Comparison of ENCODE assay signal across 18 cellular contexts in genomic region chr19:17240062-17240854, GRCh38. TPM values are rescaled to one million over a fixed set of nuclear protein-coding genes. Genes with fewer than 3 reads are reported as not detected.
DNase-seq lines count a peak whose midpoint lies in the region; ATAC-seq, FAIRE-seq and TF ChIP-seq lines count a peak whose summit lies in the region.
"Had no signal": no experiment of that assay in that cellular context is flagged by ENCODE, and none has a peak within 500 bp of the region (broad histone marks: within the 10 kb centered on the region; RNA-seq: fewer than 3 reads in every experiment).

No MANE protein-coding gene starts in this region.

- FAIRE-seq in pancreas (lab: Jason Lieb, UNC) = no peak
- FAIRE-seq: frontal cortex had no signal

- H3K79me2 ChIP-seq in hepatocyte = peaks cover 84% of the 10 kb centered on the region

- no peaks in the 10 kb centered on the region for H3K9me3 Mint-ChIP-seq in CD4-positive, alpha-beta T cell
- H3K9me3 Mint-ChIP-seq: activated T-cell treated with anti-CD3 and anti-CD28 coated beads, Interleukin-2, amount 50 U/mL, for 72 hours had no signal

- H3K4me3 ChIP-seq in Panc1 (ENCODE audit: low read depth in 2 of 2, low read length in 2 of 2) (peak overlapping the region in 1 of 2 experiments; percentile 39; a peak in 2 of 4 replicates), hepatocyte (no peak overlapping the region), pancreas (no peak overlapping the region), sigmoid colon (no peak overlapping the region)
- H3K4me3 ChIP-seq: spleen, vagina had no signal

- H3K27me3 ChIP-seq in CD4-positive, alpha-beta T cell (ENCODE audit: control insufficient read depth, insufficient read depth, low read length) = no peaks in the 10 kb centered on the region
- H3K27me3 ChIP-seq in Panc1 (ENCODE audit: control insufficient read depth, insufficient read depth, low read length) = no peaks in the 10 kb centered on the region
- no peaks in the 10 kb centered on the region for H3K27me3 ChIP-seq in hepatocyte
- H3K27me3 ChIP-seq in pancreas = no peaks in the 10 kb centered on the region
- no peaks in the 10 kb centered on the region for H3K27me3 ChIP-seq in sigmoid colon
- H3K27me3 ChIP-seq: vagina had no signal

- CTCF ChIA-PET in CD4-positive, alpha-beta T cell (lab: Charles Lee) = no interaction called here
- CTCF ChIA-PET in Panc1 (lab: Charles Lee) = no interaction called here

- no peaks in the 10 kb centered on the region for H3K9me3 ChIP-seq in CD4-positive, alpha-beta T cell (ENCODE audit: control insufficient read depth, low read length)
- H3K9me3 ChIP-seq in Panc1 (ENCODE audit: control insufficient read depth, insufficient read depth, low read depth, low read length) (no peaks in the 10 kb centered on the region), hepatocyte (ENCODE audit: low read depth) (no peaks in the 10 kb centered on the region), pancreas (no peaks in the 10 kb centered on the region), sigmoid colon (no peaks in the 10 kb centered on the region)
- H3K9me3 ChIP-seq: SK-N-SH, spleen, vagina had no signal

- 59% methylated on average over 26 of the region's 27 CpGs for WGBS in hepatocyte (ENCODE audit: low lambda C conversion rate, missing lambda C conversion rate)
- 41 to 42% methylated on average over 27 of the region's 27 CpGs for WGBS in pancreas, 2 donors
- 23 to 64% methylated on average over 27 of the region's 27 CpGs for WGBS in sigmoid colon, 2 donors

- no peaks in the 10 kb centered on the region for H3K27me3 Mint-ChIP-seq in CD4-positive, alpha-beta T cell

- DNase-seq in CD4-positive, alpha-beta T cell = no peak
- DNase-seq in Panc1 (ENCODE audit: low read depth, low spot score) (no peak), hepatocyte (ENCODE audit: low spot score) (no peak), pancreas (peak in 1 of 6 donors; percentile 26), occipital lobe (lab: John Stamatoyannopoulos, UW) (no peak), dermis blood vessel endothelial cell (no peak), sigmoid colon (no peak)
- DNase-seq: activated CD4-positive, alpha-beta T cell treated with anti-CD3 and anti-CD28 coated beads, Interleukin-2, amount 50 U/mL, for 48 hours; activated T-cell treated with anti-CD3 and anti-CD28 coated beads, Interleukin-2, amount 50 U/mL, for 72 hours; Kasumi-1; mesendoderm; NCI-H345; SK-N-SH; spleen; stimulated activated naive CD8-positive, alpha-beta T cell treated with anti-CD3 and anti-CD28 coated beads, Interleukin-15, Interleukin-2, amounts not matched to agents 100 U/mL and 50 U/mL, for 24 hours had no signal

- H2AFZ ChIP-seq in hepatocyte = no peak overlapping the region

- peak overlapping the region; percentile 39 for H3K4me3 Mint-ChIP-seq in CD4-positive, alpha-beta T cell
- H3K4me3 Mint-ChIP-seq: activated T-cell treated with anti-CD3 and anti-CD28 coated beads, Interleukin-2, amount 50 U/mL, for 72 hours had no signal

- TF ChIP-seq POLR2A in sigmoid colon (IDR thresholded peaks at IDR 0.05) = no peak

- in situ Hi-C loops in Panc1 (cut with HindIII; ENCODE audit: low pct_unique_long_range_greater_than_20kb, low sequenced_read_pairs) = no loop called here

- no peak for TF ChIP-seq EP300 in sigmoid colon (IDR thresholded peaks at IDR 0.05)

- peak overlapping the region; percentile 98 for H3K4me2 ChIP-seq in hepatocyte
- H3K4me2 ChIP-seq: SK-N-SH had no signal

- no peak overlapping the region for H3K27ac ChIP-seq in CD4-positive, alpha-beta T cell (ENCODE audit: low read depth, low read length)
- H3K27ac ChIP-seq in Panc1 (ENCODE audit: low read length) (peak overlapping the region; percentile 87), hepatocyte (peak overlapping the region; percentile 86), pancreas (peak overlapping the region in 3 of 4 donors; percentile 8 to 37 (median 15)), sigmoid colon (peak overlapping the region in 1 of 4 donors; percentile 1)
- H3K27ac ChIP-seq: spleen, vagina had no signal

- H3K4me1 Mint-ChIP-seq in CD4-positive, alpha-beta T cell (ENCODE audit: low read depth) = no peaks in the 10 kb centered on the region

- intact Hi-C loops in CD4-positive, alpha-beta T cell (cut with DNase I, micrococcal nuclease) = no loop called here
- intact Hi-C loops in Panc1 (cut with micrococcal nuclease; ENCODE audit: unreplicated experiment) (no loop called here), pancreas (cut with DNase I) (no loop called here), sigmoid colon (cut with DNase I) (no loop called here)

- peaks cover 49% of the 10 kb centered on the region for H3K4me1 ChIP-seq in Panc1 (ENCODE audit: control insufficient read depth, insufficient read depth, low read length)
- H3K4me1 ChIP-seq in hepatocyte (ENCODE audit: insufficient read depth) = peaks cover 57% of the 10 kb centered on the region
- H3K4me1 ChIP-seq in pancreas = peaks cover 9 to 23% (median 14%) of the 10 kb centered on the region in 3 donors
- peaks cover 0 to 52% (median 36%) of the 10 kb centered on the region in 4 donors for H3K4me1 ChIP-seq in sigmoid colon

- H3K36me3 Mint-ChIP-seq in CD4-positive, alpha-beta T cell (ENCODE audit: low read depth) = no peaks in the 10 kb centered on the region

- POLR2A ChIA-PET in CD4-positive, alpha-beta T cell (lab: Charles Lee) = no interaction called here
- POLR2A ChIA-PET in Panc1 (lab: Charles Lee) = no interaction called here

- H3K27ac Mint-ChIP-seq in CD4-positive, alpha-beta T cell = no peak overlapping the region
- H3K27ac Mint-ChIP-seq: activated T-cell treated with anti-CD3 and anti-CD28 coated beads, Interleukin-2, amount 50 U/mL, for 72 hours had no signal

- peaks cover 5% of the 10 kb centered on the region for H3K36me3 ChIP-seq in Panc1 (ENCODE audit: control insufficient read depth, insufficient read depth, low read length)
- no peaks in the 10 kb centered on the region for H3K36me3 ChIP-seq in hepatocyte (replicated peaks; ENCODE audit: insufficient read depth, low read depth)
- H3K36me3 ChIP-seq in pancreas = peaks cover 0 to 8% (median 0%) of the 10 kb centered on the region in 3 donors
- peaks cover 0 to 22% (median 9%) of the 10 kb centered on the region in 4 donors for H3K36me3 ChIP-seq in sigmoid colon

- TF ChIP-seq CTCF in CD4-positive, alpha-beta T cell (IDR thresholded peaks at IDR 0.05) = no peak
- TF ChIP-seq CTCF in Panc1 (IDR thresholded peaks at IDR 0.05) (no peak), hepatocyte (IDR thresholded peaks at IDR 0.05; ENCODE audit: poor library complexity) (no peak), pancreas (IDR thresholded peaks at IDR 0.05) (no peak), sigmoid colon (IDR thresholded peaks at IDR 0.05) (no peak)

- BruUV-seq in Panc1 (replicated peaks; lab: Mats Ljungman, UMichigan) = no TSS peak

- no peak for ATAC-seq in CD4-positive, alpha-beta T cell (ENCODE audit: poor library complexity)
- ATAC-seq in Panc1 (no peak), pancreas (peak in 1 of 4 donors; percentile 1), HG02885 (IDR thresholded peaks at IDR 0.05; ENCODE audit: poor library complexity, unreplicated experiment) (no peak)
- ATAC-seq: activated T-cell treated with anti-CD3 and anti-CD28 coated beads, Interleukin-2, amount 50 U/mL, for 72 hours; stimulated activated naive CD8-positive, alpha-beta T cell treated with anti-CD3 and anti-CD28 coated beads, Interleukin-15, Interleukin-2, amounts not matched to agents 100 U/mL and 50 U/mL, for 24 hours had no signal

- H4K20me1 ChIP-seq in hepatocyte (ENCODE audit: insufficient read depth, poor library complexity, severe bottlenecking) = peaks cover 41% of the 10 kb centered on the region

- H3K9me2 ChIP-seq in hepatocyte (replicated peaks; ENCODE audit: insufficient read depth) = no peaks in the 10 kb centered on the region
- H3K9me2 ChIP-seq: SK-N-SH had no signal

RNA-seq across cellular contexts. Expression of gene NR2F6, which starts 5.5 kb away (rescaled TPM):
- 1 to 10 TPM in 1 of 2 experiments, under 1 TPM in 1; 0.74 to 1.1 TPM for total RNA-seq in CD4-positive, alpha-beta T cell
- total RNA-seq in Panc1 (2021; ENCODE audit: unreplicated experiment) (173 TPM), hepatocyte (116 and 133 TPM in 2 replicates), pancreas (10 to 100 TPM; 32.5 to 51.2 (median 39.7) TPM), occipital lobe (9.8 TPM), dermis blood vessel endothelial cell (63.1 and 82.0 TPM in 2 replicates), sigmoid colon (10 to 100 TPM; 21.6 to 32.6 (median 27.8) TPM)
- 246 TPM for polyA plus RNA-seq in Panc1 (2012; ENCODE audit: insufficient read length)
- polyA plus RNA-seq in hepatocyte (157 and 169 TPM in 2 replicates), pancreas (10 to 100 TPM; 21.3 to 23.5 TPM), sigmoid colon (10 to 100 TPM; 45.0 to 72.1 (median 59.5) TPM)

RNA-seq across cellular contexts. Expression of gene OCEL1, which starts 14.2 kb away (rescaled TPM):
- 10 to 100 TPM; 20.5 to 22.2 TPM for total RNA-seq in CD4-positive, alpha-beta T cell
- total RNA-seq in Panc1 (2021; ENCODE audit: unreplicated experiment) (37.1 TPM), hepatocyte (9.5 and 15.3 TPM in 2 replicates), pancreas (10 to 100 TPM; 13.4 to 19.6 (median 16.9) TPM), occipital lobe (1.4 TPM), dermis blood vessel endothelial cell (3.8 and 4.4 TPM in 2 replicates), sigmoid colon (10 to 100 TPM in 2 of 4 donors, 1 to 10 TPM in 2; 7.5 to 15.8 (median 9.6) TPM)
- 41.8 TPM for polyA plus RNA-seq in Panc1 (2012; ENCODE audit: insufficient read length)
- polyA plus RNA-seq in hepatocyte (44.7 and 47.7 TPM in 2 replicates), pancreas (10 to 100 TPM; 20.9 to 28.4 TPM), sigmoid colon (10 to 100 TPM; 33.0 to 79.8 (median 49.9) TPM)

RNA-seq across cellular contexts. Expression of gene USHBP1, which starts 24.3 kb away (rescaled TPM):
- total RNA-seq in CD4-positive, alpha-beta T cell = not detected
- not detected for total RNA-seq in Panc1 (2021; ENCODE audit: unreplicated experiment)
- polyA plus RNA-seq in Panc1 (2012; ENCODE audit: insufficient read length) = 0.39 TPM
- total RNA-seq in hepatocyte = 3.0 TPM in 1 of 2 replicates, not detected in the other
- polyA plus RNA-seq in hepatocyte = 0.98 and 1.2 TPM in 2 replicates
- 1 to 10 TPM; 1.2 to 2.9 (median 1.8) TPM for total RNA-seq in pancreas
- 10 to 100 TPM in 1 of 2 donors, 1 to 10 TPM in 1; 9.3 to 11.1 TPM for polyA plus RNA-seq in pancreas
- total RNA-seq in occipital lobe = 0.47 TPM
- total RNA-seq in dermis blood vessel endothelial cell = 48.6 and 75.9 TPM in 2 replicates
- total RNA-seq in sigmoid colon = 10 to 100 TPM in 1 of 4 donors, 1 to 10 TPM in 3; 1.6 to 18.6 (median 4.4) TPM
- 1 to 10 TPM in 1 of 3 donors, under 1 TPM in 2; 0.23 to 2.1 (median 0.60) TPM for polyA plus RNA-seq in sigmoid colon

RNA-seq across cellular contexts. Expression of gene USE1, which starts 25.1 kb away (rescaled TPM):
- total RNA-seq in CD4-positive, alpha-beta T cell = 10 to 100 TPM; 23.1 to 24.3 TPM
- total RNA-seq in Panc1 (2021; ENCODE audit: unreplicated experiment) = 26.2 TPM
- polyA plus RNA-seq in Panc1 (2012; ENCODE audit: insufficient read length) = 47.9 TPM
- total RNA-seq in hepatocyte = 22.4 and 26.9 TPM in 2 replicates
- polyA plus RNA-seq in hepatocyte = 42.6 and 46.7 TPM in 2 replicates
- total RNA-seq in pancreas = 10 to 100 TPM; 12.8 to 22.4 (median 16.4) TPM
- 10 to 100 TPM; 43.3 to 46.6 TPM for polyA plus RNA-seq in pancreas
- total RNA-seq in occipital lobe = 10.1 TPM
- total RNA-seq in dermis blood vessel endothelial cell = 18.7 and 24.8 TPM in 2 replicates
- 10 to 100 TPM; 22.5 to 45.3 (median 37.8) TPM for total RNA-seq in sigmoid colon
- 10 to 100 TPM; 34.2 to 38.3 (median 34.7) TPM for polyA plus RNA-seq in sigmoid colon

RNA-seq across cellular contexts. Expression of gene BABAM1, which starts 27.0 kb away (rescaled TPM):
- 10 to 100 TPM; 56.2 to 63.5 TPM for total RNA-seq in CD4-positive, alpha-beta T cell
- total RNA-seq in Panc1 (2021; ENCODE audit: unreplicated experiment) (79.5 TPM), hepatocyte (63.8 and 71.4 TPM in 2 replicates), pancreas (10 to 100 TPM; 25.5 to 46.8 (median 31.8) TPM), occipital lobe (59.0 TPM), dermis blood vessel endothelial cell (98.2 and 137 TPM in 2 replicates), sigmoid colon (100 to 1,000 TPM in 2 of 4 donors, 10 to 100 TPM in 2; 90.0 to 101 (median 98.7) TPM)
- 119 TPM for polyA plus RNA-seq in Panc1 (2012; ENCODE audit: insufficient read length)
- polyA plus RNA-seq in hepatocyte (94.1 and 97.9 TPM in 2 replicates), pancreas (10 to 100 TPM; 64.1 to 71.1 TPM), sigmoid colon (10 to 100 TPM; 71.4 to 87.1 (median 83.7) TPM)
